24 cellular contexts compared by ENCODE assay signal in the genomic region with DNA sequence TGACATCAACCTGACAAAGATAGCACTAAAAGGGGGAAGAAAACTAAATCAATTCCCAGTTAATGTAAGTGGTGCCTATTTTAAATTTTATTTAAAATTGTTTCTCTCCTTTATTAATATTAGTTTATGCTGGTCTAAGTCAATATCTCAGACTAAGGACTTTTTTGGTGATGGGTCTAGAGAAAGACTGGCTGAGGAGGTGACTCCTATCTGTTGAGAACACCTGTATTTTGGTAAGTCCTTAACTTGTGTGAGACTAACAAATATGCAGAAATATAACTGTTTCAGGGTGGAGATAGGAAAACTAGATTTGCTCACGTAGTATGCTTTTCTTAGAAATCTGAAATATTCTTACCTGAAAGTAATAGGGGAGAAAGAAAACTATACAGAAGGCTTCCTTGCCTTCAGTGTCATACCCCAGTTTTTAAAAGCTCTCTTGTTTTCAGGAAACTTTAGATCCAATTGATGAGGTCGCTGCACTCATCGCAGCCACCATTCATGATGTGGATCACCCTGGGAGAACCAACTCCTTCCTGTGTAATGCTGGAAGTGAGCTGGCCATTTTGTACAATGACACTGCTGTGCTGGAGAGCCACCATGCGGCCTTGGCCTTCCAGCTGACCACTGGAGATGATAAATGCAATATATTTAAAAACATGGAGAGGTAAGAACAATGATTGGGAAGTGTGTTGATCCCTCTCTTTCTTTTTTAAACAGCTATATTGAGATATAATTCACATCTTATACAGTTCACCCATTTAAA.
"Had no signal": no experiment of that assay in that cellular context is flagged by ENCODE, and none has a peak within 500 bp of the region (broad histone marks: within the 10 kb centered on the region; RNA-seq: fewer than 3 reads in every experiment).

No MANE protein-coding gene starts in this region.

- H3K4me3 Mint-ChIP-seq: activated naive CD4-positive, alpha-beta T cell treated with anti-CD3 and anti-CD28 coated beads for 36 hours; activated naive CD8-positive, alpha-beta T cell treated with anti-CD3 and anti-CD28 coated beads, Interleukin-2, amount 10 ng/mL, durations not matched to agents 7 days and 5 days; activated T-cell treated with anti-CD3 and anti-CD28 coated beads, Interleukin-2, amount 50 U/mL, for 4 hours; naive B cell; WTC11 had no signal

- H3K9me3 ChIP-seq: body of pancreas, thyroid gland, upper lobe of right lung had no signal

- H3K4me3 ChIP-seq: body of pancreas, cardiac muscle cell, hepatocyte, thyroid gland, upper lobe of right lung had no signal

- H3K36me3 ChIP-seq: cardiac muscle cell had no signal

- H3K27me3 Mint-ChIP-seq: activated naive CD8-positive, alpha-beta T cell treated with anti-CD3 and anti-CD28 coated beads, Interleukin-2, amount 10 ng/mL, durations not matched to agents 7 days and 5 days; naive B cell; progenitor cell of endocrine pancreas had no signal

- H3K27me3 ChIP-seq: body of pancreas, cardiac muscle cell, foreskin keratinocyte, hepatocyte, thyroid gland, upper lobe of right lung had no signal

- H3K9me3 Mint-ChIP-seq: activated naive CD4-positive, alpha-beta T cell treated with anti-CD3 and anti-CD28 coated beads for 36 hours; activated naive CD8-positive, alpha-beta T cell treated with anti-CD3 and anti-CD28 coated beads, Interleukin-2, amount 10 ng/mL, durations not matched to agents 7 days and 5 days; activated T-cell treated with anti-CD3 and anti-CD28 coated beads, Interleukin-2, amount 50 U/mL, for 4 hours; naive B cell; WTC11 had no signal

- ATAC-seq: activated T-cell treated with anti-CD3 and anti-CD28 coated beads, Interleukin-2, amount 50 U/mL, for 4 hours; body of pancreas; foreskin keratinocyte; left colon; upper lobe of right lung; WTC11 had no signal

- H3K27ac Mint-ChIP-seq: activated naive CD4-positive, alpha-beta T cell treated with anti-CD3 and anti-CD28 coated beads for 36 hours; activated naive CD8-positive, alpha-beta T cell treated with anti-CD3 and anti-CD28 coated beads, Interleukin-2, amount 10 ng/mL, durations not matched to agents 7 days and 5 days; progenitor cell of endocrine pancreas; WTC11 had no signal

- DNase-seq: activated CD4-positive, alpha-beta T cell treated with anti-CD3 and anti-CD28 coated beads, Interleukin-2, amount 50 U/mL, for 4 hours; activated CD8-positive, alpha-beta memory T cell treated with anti-CD3 and anti-CD28 coated beads for 24 hours; activated CD8-positive, alpha-beta memory T cell treated with anti-CD3 and anti-CD28 coated beads, Interleukin-2, amount 50 U/mL, for 4 hours; activated effector memory CD4-positive, alpha-beta T cell treated with Interleukin-2 at 50 U/mL for 16 hours; activated naive CD4-positive, alpha-beta T cell treated with anti-CD3 and anti-CD28 coated beads for 36 hours; activated naive CD8-positive, alpha-beta T cell treated with anti-CD3 and anti-CD28 coated beads, Interleukin-2, amount 10 ng/mL, durations not matched to agents 7 days and 5 days; activated T-cell treated with anti-CD3 and anti-CD28 coated beads, Interleukin-2, amount 50 U/mL, for 4 hours; body of pancreas; effector CD4-positive, alpha-beta T cell; erythroblast; foreskin keratinocyte; left colon; mesendoderm; naive B cell; occipital lobe; stimulated activated CD4-positive, alpha-beta T cell treated with anti-CD3 and anti-CD28 coated beads, Interleukin-4, amount 100 ng/mL, for 1 hour; stimulated activated naive CD4-positive, alpha-beta T cell; T-helper 9 cell; thyroid gland; upper lobe of right lung had no signal

- H3K27ac ChIP-seq: body of pancreas, cardiac muscle cell, foreskin keratinocyte, hepatocyte, thyroid gland, upper lobe of right lung had no signal

- H3K4me1 ChIP-seq: body of pancreas, upper lobe of right lung had no signal
